ENCODE assay signal across 23 cellular contexts in genomic region chr5:149872351-149873040, GRCh38.
DNase-seq lines count a peak whose midpoint lies in the region; ATAC-seq and TF ChIP-seq lines count a peak whose summit lies in the region.
"Had no signal": no experiment of that assay in that cellular context is flagged by ENCODE, and none has a peak within 500 bp of the region (broad histone marks: within the 10 kb centered on the region; RNA-seq: fewer than 3 reads in every experiment).

No MANE protein-coding gene starts in this region.

- H3K4me3 ChIP-seq in ascending aorta, result no peak overlapping the region
- no peak overlapping the region for H3K4me3 ChIP-seq in heart left ventricle
- no peak overlapping the region for H3K4me3 ChIP-seq in mucosa of descending colon
- H3K4me3 ChIP-seq in thoracic aorta, result peak overlapping the region; percentile 4
- H3K4me3 ChIP-seq: BLaER1 treated with 17β-estradiol and CSF1 and Interleukin-3, amounts not matched to agents 10 nM and 100 nM; ovary; SJCRH30; uterus had no signal

- H3K27me3 ChIP-seq in ascending aorta (no peaks in the 10 kb centered on the region), heart left ventricle (no peaks in the 10 kb centered on the region), thoracic aorta (replicated peaks; ENCODE audit: insufficient read depth) (no peaks in the 10 kb centered on the region)
- H3K27me3 ChIP-seq: BLaER1 treated with 17β-estradiol and CSF1 and Interleukin-3, amounts not matched to agents 10 nM and 100 nM; ovary; SJCRH30; uterus had no signal

- H3K9me3 ChIP-seq in ascending aorta (no peaks in the 10 kb centered on the region), heart left ventricle (no peaks in the 10 kb centered on the region), mucosa of descending colon (no peaks in the 10 kb centered on the region), thoracic aorta (no peaks in the 10 kb centered on the region)
- H3K9me3 ChIP-seq: BLaER1 treated with 17β-estradiol and CSF1 and Interleukin-3, amounts not matched to agents 10 nM and 100 nM; ovary; SJCRH30; uterus had no signal

- peak; percentile 55 to 79 (median 74) for ATAC-seq in heart left ventricle
- peak; percentile 53 for ATAC-seq in mucosa of descending colon
- no peak for ATAC-seq in thoracic aorta (ENCODE audit: insufficient number of reproducible peaks, low FRiP score, low read depth)
- ATAC-seq: activated CD8-positive, alpha-beta memory T cell treated with anti-CD3 and anti-CD28 coated beads, Interleukin-2, amount 10 ng/mL, durations not matched to agents 7 days and 5 days; activated T-cell treated with anti-CD3 and anti-CD28 coated beads, Interleukin-2, amount 50 U/mL, for 72 hours; natural killer cell treated with Interleukin-12 subunit alpha and Interleukin-12 subunit beta and Interleukin-15 and Interleukin-18, amount 100 ng/mL, for 72 hours had no signal

- TF ChIP-seq CTCF in ascending aorta (IDR thresholded peaks at IDR 0.05) (no peak), heart left ventricle (IDR thresholded peaks at IDR 0.05) (no peak), mucosa of descending colon (IDR thresholded peaks at IDR 0.05) (no peak), thoracic aorta (IDR thresholded peaks at IDR 0.05) (no peak)

- TF ChIP-seq POLR2A in heart left ventricle (IDR thresholded peaks at IDR 0.05), result no peak

- H3K4me1 ChIP-seq in ascending aorta (peaks cover 0 to 12% of the 10 kb centered on the region in 2 donors), heart left ventricle (peaks cover 0 to 18% (median 8%) of the 10 kb centered on the region in 12 donors), mucosa of descending colon (ENCODE audit: low read depth) (peaks cover 45% of the 10 kb centered on the region), thoracic aorta (ENCODE audit: control insufficient read depth in 1 of 2, low read depth in 2 of 2) (peaks cover 8 to 19% of the 10 kb centered on the region in 2 donors)
- H3K4me1 ChIP-seq: uterus had no signal

- H3K27ac ChIP-seq in ascending aorta, result peak overlapping the region; percentile 48 to 54
- H3K27ac ChIP-seq in heart left ventricle, result peak overlapping the region in 5 of 12 donors; percentile 0 to 63 (median 22)
- H3K27ac ChIP-seq in thoracic aorta, result peak overlapping the region; percentile 4 to 6
- H3K27ac ChIP-seq: BLaER1 treated with 17β-estradiol and CSF1 and Interleukin-3, amounts not matched to agents 10 nM and 100 nM; ovary; SJCRH30; uterus had no signal

- intact Hi-C loops in ascending aorta (cut with DNase I), result no loop called here
- intact Hi-C loops in heart left ventricle (cut with DNase I), result no loop called here
- intact Hi-C loops in mucosa of descending colon (cut with DNase I, micrococcal nuclease), result no loop called here

- H3K36me3 ChIP-seq in ascending aorta (no peaks in the 10 kb centered on the region), heart left ventricle (no peaks in the 10 kb centered on the region), mucosa of descending colon (ENCODE audit: low read depth) (no peaks in the 10 kb centered on the region), thoracic aorta (no peaks in the 10 kb centered on the region)
- H3K36me3 ChIP-seq: BLaER1 treated with 17β-estradiol and CSF1 and Interleukin-3, amounts not matched to agents 10 nM and 100 nM; ovary; SJCRH30; uterus had no signal

- WGBS in heart left ventricle, 4 donors, result 31 to 45% (median 37%) methylated on average over 11 of the region's 11 CpGs

- DNase-seq in ascending aorta (ENCODE audit: low spot score in 2 of 2), result no peak
- DNase-seq in heart left ventricle, result peak in 1 of 5 donors; percentile 38
- peak in 2 of 3 donors; percentile 55 to 56 for DNase-seq in mucosa of descending colon
- no peak for DNase-seq in thoracic aorta (ENCODE audit: low spot score)
- no peak for DNase-seq in NCI-H748 treated with DMSO at 0.1 percent for 48 hours (lab: John Stamatoyannopoulos, UW)
- DNase-seq in NCI-H2171 (lab: John Stamatoyannopoulos, UW), result no peak
- DNase-seq in T-helper 2 cell, result no peak
- DNase-seq: activated CD4-positive, alpha-beta T cell treated with anti-CD3 and anti-CD28 coated beads, Interleukin-2, amount 10 ng/mL, durations not matched to agents 24 days and 14 days; activated CD8-positive, alpha-beta memory T cell treated with anti-CD3 and anti-CD28 coated beads, Interleukin-2, amount 10 ng/mL, durations not matched to agents 7 days and 5 days; activated naive CD4-positive, alpha-beta T cell treated with anti-CD3 and anti-CD28 coated beads for 36 hours; activated T-cell treated with anti-CD3 and anti-CD28 coated beads, Interleukin-2, amount 50 U/mL, for 72 hours; amygdala; caudate nucleus; H7; KG1; NCI-H146; NCI-H510A treated with DMSO at 0.1 percent for 48 hours; NK-92 treated with Interleukin-12 subunit alpha and Interleukin-12 subunit beta, amount 100 ng/mL, for 24 hours; ovary; SJCRH30; uterus had no signal

Comparison
In these comparisons a context has a peak if more than half of its experiments do, and no peak if none do; other contexts are left out.
1. DNase-seq: peak in mucosa of descending colon (2 of 3); none in ascending aorta (0 of 2), thoracic aorta (single experiment), NCI-H748 treated with DMSO at 0.1 percent for 48 hours (single experiment), NCI-H2171 (single experiment) and T-helper 2 cell (0 of 5).